ENCODE assay signal across 15 cellular contexts in genomic region chr7:106657085-106657991, GRCh38. TPM values are rescaled to one million over a fixed set of nuclear protein-coding genes. Genes with fewer than 3 reads are reported as not detected.
A peak's percentile ranks its signal among the peaks of the same experiment; 100 is the strongest.
DNase-seq lines count a peak whose midpoint lies in the region; ATAC-seq and TF ChIP-seq lines count a peak whose summit lies in the region.
"Had no signal": no experiment of that assay in that cellular context is flagged by ENCODE, and none has a peak within 500 bp of the region (broad histone marks: within the 10 kb centered on the region; RNA-seq: fewer than 3 reads in every experiment).

No MANE protein-coding gene starts in this region.

- H3K4me1 ChIP-seq in ACC112 (ENCODE audit: control insufficient read depth, insufficient read depth, low read length, unreplicated experiment) (peaks cover 22% of the 10 kb centered on the region), colonic mucosa (no peaks in the 10 kb centered on the region)

- no peak overlapping the region for H3K9ac ChIP-seq in colonic mucosa (ENCODE audit: low read depth in 2 of 2, low read length in 2 of 2)
- H3K9ac ChIP-seq: KMS-11 had no signal

- no peak for ATAC-seq in GM18909 (IDR thresholded peaks at IDR 0.05; ENCODE audit: poor library complexity, unreplicated experiment)
- ATAC-seq: T-cell had no signal

- H3K9me3 ChIP-seq in colonic mucosa, result no peaks in the 10 kb centered on the region
- H3K9me3 ChIP-seq: neutrophil had no signal

- intact Hi-C loops in activated T-helper 1 cell treated with anti-CD3 and anti-CD28 coated beads, Interleukin-12 subunit alpha, Interleukin-12 subunit beta, Interleukin-2, Interleukin-4 antibody, amounts not matched to agents 30 ng/mL and 10 ng/mL and 1 ng/mL, durations not matched to agents 14 hours and 24 hours and 36 hours (cut with micrococcal nuclease), result no loop called here
- intact Hi-C loops in colonic mucosa (cut with DNase I), result no loop called here

- H3K27ac ChIP-seq in ACC112 (ENCODE audit: low read depth, low read length), result peak overlapping the region; percentile 15
- H3K27ac ChIP-seq in colonic mucosa, result no peak overlapping the region
- no peak overlapping the region for H3K27ac ChIP-seq in caudate nucleus (ENCODE audit: low read depth, low read length)
- H3K27ac ChIP-seq: KMS-11, neutrophil had no signal

- DNase-seq in GM12864 (ENCODE audit: low read depth) (no peak), hepatic stellate cell (ENCODE audit: low spot score) (peak; percentile 26), colonic mucosa (no peak), caudate nucleus (lab: John Stamatoyannopoulos, UW) (no peak), activated gamma-delta T cell (lab: John Stamatoyannopoulos, UW) (no peak)
- no peak for DNase-seq in activated T-helper 1 cell treated with anti-CD3 and anti-CD28 coated beads, Interleukin-12 subunit alpha, Interleukin-12 subunit beta, Interleukin-2, Interleukin-4 antibody, amounts not matched to agents 30 ng/mL and 10 ng/mL and 1 ng/mL, durations not matched to agents 14 hours and 24 hours and 36 hours (ENCODE audit: low spot score)
- DNase-seq: CD4-positive, alpha-beta memory T cell; effector CD4-positive, alpha-beta T cell; NCI-H446 treated with DMSO at 0.1 percent for 48 hours; stimulated activated CD4-positive, alpha-beta T cell treated with anti-CD3 and anti-CD28 coated beads, Interleukin-2, amount 100 ng/mL, for 48 hours; T-cell had no signal

- peaks cover 2% of the 10 kb centered on the region for H3K36me3 Mint-ChIP-seq in activated T-helper 1 cell treated with anti-CD3 and anti-CD28 coated beads, Interleukin-12 subunit alpha, Interleukin-12 subunit beta, Interleukin-2, Interleukin-4 antibody, amounts not matched to agents 30 ng/mL and 10 ng/mL and 1 ng/mL, durations not matched to agents 14 hours and 24 hours and 36 hours (ENCODE audit: low read depth)
- H3K36me3 Mint-ChIP-seq: T-cell had no signal

- TF ChIP-seq CTCF in GM12864 (IDR thresholded peaks at IDR 0.05; ENCODE audit: low read depth, low read length, missing control alignments) (no peak), colonic mucosa (IDR thresholded peaks at IDR 0.05) (no peak)

- peaks cover 30% of the 10 kb centered on the region for H3K79me2 ChIP-seq in ACC112 (ENCODE audit: control insufficient read depth, insufficient read depth, low read length, unreplicated experiment)

- H3K27me3 Mint-ChIP-seq in activated T-helper 1 cell treated with anti-CD3 and anti-CD28 coated beads, Interleukin-12 subunit alpha, Interleukin-12 subunit beta, Interleukin-2, Interleukin-4 antibody, amounts not matched to agents 30 ng/mL and 10 ng/mL and 1 ng/mL, durations not matched to agents 14 hours and 24 hours and 36 hours (ENCODE audit: insufficient read depth), result peaks cover 7% of the 10 kb centered on the region
- H3K27me3 Mint-ChIP-seq: CD4-positive, alpha-beta memory T cell; T-cell had no signal

- H3K27me3 ChIP-seq in ACC112 (ENCODE audit: insufficient read depth, low read length) (no peaks in the 10 kb centered on the region), colonic mucosa (no peaks in the 10 kb centered on the region)
- H3K27me3 ChIP-seq: neutrophil had no signal

- H3K27ac Mint-ChIP-seq in activated T-helper 1 cell treated with anti-CD3 and anti-CD28 coated beads, Interleukin-12 subunit alpha, Interleukin-12 subunit beta, Interleukin-2, Interleukin-4 antibody, amounts not matched to agents 30 ng/mL and 10 ng/mL and 1 ng/mL, durations not matched to agents 14 hours and 24 hours and 36 hours, result no peak overlapping the region
- H3K27ac Mint-ChIP-seq: CD4-positive, alpha-beta memory T cell had no signal

- peaks cover 32% of the 10 kb centered on the region for H3K4me1 Mint-ChIP-seq in activated T-helper 1 cell treated with anti-CD3 and anti-CD28 coated beads, Interleukin-12 subunit alpha, Interleukin-12 subunit beta, Interleukin-2, Interleukin-4 antibody, amounts not matched to agents 30 ng/mL and 10 ng/mL and 1 ng/mL, durations not matched to agents 14 hours and 24 hours and 36 hours (ENCODE audit: low read depth)

- peak overlapping the region; percentile 93 for H3K4me3 ChIP-seq in ACC112 (ENCODE audit: low read depth, low read length)
- peak overlapping the region; percentile 19; the same call in 1 of the 2 replicates for H3K4me3 ChIP-seq in GM12864 (ENCODE audit: low read depth, low read length)
- no peak overlapping the region for H3K4me3 ChIP-seq in colonic mucosa

- peak overlapping the region; percentile 43 for H2AFZ ChIP-seq in ACC112 (ENCODE audit: low read length, unreplicated experiment)

- no peaks in the 10 kb centered on the region for H3K36me3 ChIP-seq in ACC112 (ENCODE audit: insufficient read depth, low read length)
- H3K36me3 ChIP-seq in colonic mucosa, result no peaks in the 10 kb centered on the region
- H3K36me3 ChIP-seq: neutrophil had no signal

- peak overlapping the region; percentile 37 for H3K4me3 Mint-ChIP-seq in activated T-helper 1 cell treated with anti-CD3 and anti-CD28 coated beads, Interleukin-12 subunit alpha, Interleukin-12 subunit beta, Interleukin-2, Interleukin-4 antibody, amounts not matched to agents 30 ng/mL and 10 ng/mL and 1 ng/mL, durations not matched to agents 14 hours and 24 hours and 36 hours
- H3K4me3 Mint-ChIP-seq: T-cell had no signal

- H3K9me3 Mint-ChIP-seq in activated T-helper 1 cell treated with anti-CD3 and anti-CD28 coated beads, Interleukin-12 subunit alpha, Interleukin-12 subunit beta, Interleukin-2, Interleukin-4 antibody, amounts not matched to agents 30 ng/mL and 10 ng/mL and 1 ng/mL, durations not matched to agents 14 hours and 24 hours and 36 hours, result no peaks in the 10 kb centered on the region
- H3K9me3 Mint-ChIP-seq: T-cell had no signal

RNA-seq across cellular contexts. Expression of gene CCDC71L, which starts 3.6 kb away (rescaled TPM):
- 17.9 and 19.0 TPM in 2 replicates for total RNA-seq in activated T-helper 1 cell treated with anti-CD3 and anti-CD28 coated beads, Interleukin-12 subunit alpha, Interleukin-12 subunit beta, Interleukin-2, Interleukin-4 antibody, amounts not matched to agents 30 ng/mL and 10 ng/mL and 1 ng/mL, durations not matched to agents 14 hours and 24 hours and 36 hours
- 10 to 100 TPM; 21.3 to 21.6 TPM for total RNA-seq in colonic mucosa
